Comparison of ENCODE assay signal across 8 cellular contexts in genomic region chr11:58577441-58578135, GRCh38. TPM values are rescaled to one million over a fixed set of nuclear protein-coding genes. Genes with fewer than 3 reads are reported as not detected.
A peak's percentile ranks its signal among the peaks of the same experiment; 100 is the strongest.
DNase-seq lines count a peak whose midpoint lies in the region; ATAC-seq and TF ChIP-seq lines count a peak whose summit lies in the region.

No MANE protein-coding gene starts in this region.

- intact Hi-C loops in adrenal gland (cut with DNase I): no loop called here

- TF ChIP-seq CTCF in adrenal gland (IDR thresholded peaks at IDR 0.05) (no peak), hepatocyte (IDR thresholded peaks at IDR 0.05; ENCODE audit: poor library complexity) (no peak)

- peaks cover 40% of the 10 kb centered on the region for H3K79me2 ChIP-seq in hepatocyte

- H3K27ac ChIP-seq in adrenal gland (peak overlapping the region; percentile 94 to 100 (median 99)), hepatocyte (peak overlapping the region; percentile 98)

- H3K9me3 ChIP-seq in adrenal gland (replicated peaks in 1 of 3) (no peaks in the 10 kb centered on the region), hepatocyte (ENCODE audit: low read depth) (no peaks in the 10 kb centered on the region)

- peak overlapping the region; percentile 88 for H3K4me2 ChIP-seq in hepatocyte

- 0 to 1% (median 0%) methylated on average over 14 to 22 of the region's 22 CpGs for WGBS in adrenal gland, 4 donors
- under 1% methylated on average over 22 of the region's 22 CpGs for WGBS in hepatocyte (ENCODE audit: low lambda C conversion rate, missing lambda C conversion rate)

- H3K9me2 ChIP-seq in hepatocyte (replicated peaks; ENCODE audit: insufficient read depth): no peaks in the 10 kb centered on the region

- peak overlapping the region; percentile 30 to 84 (median 58) for H3K4me3 ChIP-seq in adrenal gland
- H3K4me3 ChIP-seq in hepatocyte: peak overlapping the region; percentile 50

- peaks cover 8% of the 10 kb centered on the region for H4K20me1 ChIP-seq in hepatocyte (ENCODE audit: insufficient read depth, poor library complexity, severe bottlenecking)

- H3K36me3 ChIP-seq in adrenal gland (replicated peaks in 1 of 2): no peaks in the 10 kb centered on the region
- no peaks in the 10 kb centered on the region for H3K36me3 ChIP-seq in hepatocyte (replicated peaks; ENCODE audit: insufficient read depth, low read depth)

- H3K27me3 ChIP-seq in adrenal gland: no peaks in the 10 kb centered on the region
- no peaks in the 10 kb centered on the region for H3K27me3 ChIP-seq in hepatocyte

- H2AFZ ChIP-seq in hepatocyte: peak overlapping the region; percentile 49

- peak; percentile 42 for ATAC-seq in GM19467 (IDR thresholded peaks at IDR 0.05; ENCODE audit: unreplicated experiment)

- H3K4me1 ChIP-seq in adrenal gland (replicated peaks in 1 of 2): peaks cover 17 to 73% of the 10 kb centered on the region in 2 donors
- peaks cover 22% of the 10 kb centered on the region for H3K4me1 ChIP-seq in hepatocyte (ENCODE audit: insufficient read depth)

- TF ChIP-seq POLR2A in adrenal gland (IDR thresholded peaks at IDR 0.05): peak; percentile 45 to 60

- peak; percentile 70 for DNase-seq in COLO668 (lab: John Stamatoyannopoulos, UW; ENCODE audit: unreplicated experiment)
- peak; percentile 49 for DNase-seq in HK-2 (ENCODE audit: unreplicated experiment)
- DNase-seq in SW 1271 (lab: John Stamatoyannopoulos, UW): peak; percentile 27 to 77
- DNase-seq in adrenal gland: peak; percentile 58 to 84 (median 66)
- DNase-seq in hepatocyte (ENCODE audit: low spot score): peak; percentile 69
- peak; percentile 17 for DNase-seq in smooth muscle cell of the brain vasculature (ENCODE audit: low read depth, low spot score)
- no peak for DNase-seq in middle frontal gyrus (ENCODE audit: extremely low spot score, low spot score)

RNA-seq across cellular contexts. Expression of gene ZFP91, which starts 1.3 kb away (rescaled TPM):
- total RNA-seq in adrenal gland: 10 to 100 TPM; 39.4 to 54.2 (median 49.5) TPM
- 10 to 100 TPM in 2 of 3 donors, 1 to 10 TPM in 1; 6.6 to 58.1 (median 13.8) TPM for polyA plus RNA-seq in adrenal gland
- 42.0 and 45.9 TPM in 2 replicates for total RNA-seq in hepatocyte
- 13.7 and 15.4 TPM in 2 replicates for polyA plus RNA-seq in hepatocyte

RNA-seq across cellular contexts. Expression of gene LPXN, which starts 1.9 kb away (rescaled TPM):
- total RNA-seq in adrenal gland: 10 to 100 TPM in 4 of 8 donors, 1 to 10 TPM in 4; 3.1 to 15.1 (median 10.2) TPM
- 10 to 100 TPM in 2 of 3 donors, 1 to 10 TPM in 1; 9.5 to 24.5 (median 11.3) TPM for polyA plus RNA-seq in adrenal gland
- 3.1 and 3.2 TPM in 2 replicates for total RNA-seq in hepatocyte
- 2.3 and 3.7 TPM in 2 replicates for polyA plus RNA-seq in hepatocyte

RNA-seq across cellular contexts. Expression of gene CNTF, which starts 44.9 kb away (rescaled TPM):
- total RNA-seq in adrenal gland: 1 to 10 TPM in 3 of 8 donors, under 1 TPM in 5; 0.39 to 3.0 (median 0.84) TPM
- 1 to 10 TPM in 1 of 3 donors, under 1 TPM in 2; 0.16 to 1.1 (median 0.24) TPM for polyA plus RNA-seq in adrenal gland
- 3.1 and 3.6 TPM in 2 replicates for total RNA-seq in hepatocyte
- polyA plus RNA-seq in hepatocyte: not detected in 2 replicates
